ENCODE assay signal across 8 cellular contexts in the genomic region with DNA sequence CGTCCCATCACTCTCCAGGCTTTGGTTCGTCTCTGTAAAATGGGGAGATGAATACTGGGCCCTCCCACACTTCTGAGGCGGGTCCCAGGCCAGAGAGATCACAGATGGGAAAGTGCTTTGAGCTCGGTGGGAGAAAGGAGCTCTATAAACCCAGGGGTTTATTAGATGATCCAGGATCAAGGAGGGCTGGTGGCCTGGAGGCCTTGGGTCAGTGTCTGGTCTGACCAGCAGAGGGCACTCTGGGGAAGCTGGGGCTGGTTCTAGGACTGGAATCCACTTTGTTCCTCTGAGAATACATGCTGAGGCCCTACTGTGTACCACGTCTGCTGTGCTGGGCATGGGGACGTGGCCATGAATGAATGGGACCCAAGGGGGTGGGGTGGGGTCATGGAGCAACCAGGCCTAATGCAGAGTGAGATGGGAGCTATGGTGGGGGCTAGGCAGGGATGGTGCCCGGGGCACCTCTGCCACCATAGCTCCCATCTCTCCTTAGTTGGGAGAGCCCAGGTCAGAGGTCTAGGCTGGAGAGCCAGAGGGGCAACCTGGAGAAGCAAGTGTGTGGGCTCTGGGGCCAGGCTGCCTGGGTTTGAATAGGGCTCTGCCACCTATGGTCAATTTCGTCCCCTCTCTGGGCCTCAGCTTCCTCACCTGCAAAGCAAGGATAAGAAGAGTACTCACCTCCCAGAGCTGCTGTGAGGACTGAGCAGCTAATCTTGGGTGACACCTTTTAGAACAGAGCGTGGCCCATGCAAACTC. TPM values are rescaled to one million over a fixed set of nuclear protein-coding genes. Genes with fewer than 3 reads are reported as not detected.
DNase-seq lines count a peak whose midpoint lies in the region; ATAC-seq and TF ChIP-seq lines count a peak whose summit lies in the region.

No MANE protein-coding gene starts in this region.

- no peaks in the 10 kb centered on the region for H3K36me3 ChIP-seq in transverse colon

- TF ChIP-seq EP300 in transverse colon (IDR thresholded peaks at IDR 0.05; ENCODE audit: low read depth) = no peak

- intact Hi-C loops in transverse colon (cut with DNase I; ENCODE audit: low total_unique reads) = loop anchor here (1.0 kb wide), 1 partner anchor 105 kb away; no protein-coding TSS in a partner anchor

- H3K27ac Mint-ChIP-seq in neural crest cell (ENCODE audit: unreplicated experiment) = no peak overlapping the region

- no peaks in the 10 kb centered on the region for H3K9me3 Mint-ChIP-seq in neural crest cell

- H3K27me3 ChIP-seq in transverse colon = no peaks in the 10 kb centered on the region

- DNase-seq in GM12864 (ENCODE audit: low read depth) = no peak
- peak; percentile 68 for DNase-seq in NCI-H82 treated with DMSO at 0.1 percent for 48 hours (lab: John Stamatoyannopoulos, UW; ENCODE audit: unreplicated experiment)
- DNase-seq in activated CD8-positive, alpha-beta memory T cell treated with anti-CD3 and anti-CD28 coated beads, Interleukin-2, amount 50 U/mL, for 48 hours = peak; percentile 87
- DNase-seq in neural crest cell (ENCODE audit: low read depth, low spot score) = peak; percentile 76
- peak; percentile 82 for DNase-seq in transverse colon

- peaks cover 3% of the 10 kb centered on the region for H3K27me3 Mint-ChIP-seq in neural crest cell (ENCODE audit: low read depth)

- no peaks in the 10 kb centered on the region for H3K36me3 Mint-ChIP-seq in neural crest cell (ENCODE audit: low read depth)

- no peaks in the 10 kb centered on the region for H3K9me3 ChIP-seq in transverse colon

- no peak for TF ChIP-seq POLR2A in transverse colon (IDR thresholded peaks at IDR 0.05)

- H3K4me1 ChIP-seq in transverse colon = peaks cover 4 to 22% (median 11%) of the 10 kb centered on the region in 4 donors

- 75% methylated on average over 9 of the region's 9 CpGs; no CpG with 5 or more reads in 1 of the 2 donors for WGBS in transverse colon (ENCODE audit: low coverage in 1 of 2), 2 donors

- H3K4me3 Mint-ChIP-seq in neural crest cell = no peak overlapping the region

- H3K4me1 Mint-ChIP-seq in neural crest cell = peaks cover 9% of the 10 kb centered on the region

- peak overlapping the region; percentile 17; the same call in 1 of the 2 replicates for H3K27ac ChIP-seq in 22Rv1
- peak overlapping the region in 1 of 4 donors; percentile 5 for H3K27ac ChIP-seq in transverse colon

- TF ChIP-seq CTCF in 22Rv1 (IDR thresholded peaks at IDR 0.05) (peak; percentile 96), GM12864 (IDR thresholded peaks at IDR 0.05; ENCODE audit: low read depth, low read length, missing control alignments) (peak; percentile 90), neural crest cell (conservative IDR thresholded peaks at IDR 0.05) (peak; percentile 86), transverse colon (IDR thresholded peaks at IDR 0.05) (peak; percentile 77 to 91 (median 88))

- peak; percentile 58 for ATAC-seq in esophagus mucosa
- ATAC-seq in GM19395 (IDR thresholded peaks at IDR 0.05; ENCODE audit: unreplicated experiment) = no peak

- in situ Hi-C loops in transverse colon (cut with MboI; ENCODE audit: low pct_ligation_motif_present in 1 of 4, low pct_unique_long_range_greater_than_20kb in 1 of 4, low sequenced_read_pairs in 3 of 4) = loop anchor here in 3 of 4 donors (5.0 to 25.0 kb wide), 5 partner anchors 100 to 282 kb away; partner anchors contain the start of genes SZRD1 (in 2 of the 3) and FBXO42 (in 1 of the 3)

- no peak overlapping the region for H3K4me3 ChIP-seq in GM12864 (ENCODE audit: low read depth, low read length)
- H3K4me3 ChIP-seq in transverse colon = no peak overlapping the region

RNA-seq across cellular contexts. Expression of gene FAM131C, which starts 9.0 kb away (rescaled TPM):
- total RNA-seq in esophagus mucosa (0.80 TPM), neural crest cell (0.48 and 0.68 TPM in 2 replicates), transverse colon (1 to 10 TPM in 1 of 4 donors, not detected in 3; 1.2 TPM)

RNA-seq across cellular contexts. Expression of gene CLCNKB, which starts 38.9 kb away (rescaled TPM):
- not detected for total RNA-seq in esophagus mucosa
- total RNA-seq in neural crest cell = 0.30 TPM in 2 replicates
- 1 to 10 TPM in 1 of 4 donors, under 1 TPM in 1, not detected in 2; 0.48 to 1.1 TPM for total RNA-seq in transverse colon
